1 cellular context compared by ENCODE assay signal in genomic region chr4:48340905-48341775, GRCh38.
TF ChIP-seq lines count a peak whose summit lies in the region.

SLAIN2 (plus strand) TSS chr4:48341529; CDS start chr4:48341740, 211 bp downstream.

TF ChIP-seq in HepG2, 621 proteins besides CTCF, POLR2A, EP300 and RAD21 (continued from another document and continues in another):
- TF ChIP-seq ZNF704 (CRISPR knock-in tag; IDR thresholded peaks at IDR 0.05; ENCODE audit: borderline replicate concordance) = no peak; the same call in 1 of the 2 replicates
- no peak for TF ChIP-seq CHD2 (IDR thresholded peaks at IDR 0.05; ENCODE audit: low read depth, low read length)
- TF ChIP-seq ZNF577 (CRISPR knock-in tag; IDR thresholded peaks at IDR 0.05; ENCODE audit: borderline replicate concordance, low read depth) = no peak
- TF ChIP-seq HOXA7 (CRISPR knock-in tag; IDR thresholded peaks at IDR 0.05) = no peak
- TF ChIP-seq TRIM24 (CRISPR knock-in tag; IDR thresholded peaks at IDR 0.05) = no peak
- TF ChIP-seq MYC (CRISPR knock-in tag; IDR thresholded peaks at IDR 0.05; ENCODE audit: borderline replicate concordance) = peak; percentile 54; the same call in 1 of the 2 replicates
- no peak for TF ChIP-seq ZNF660 (CRISPR knock-in tag; IDR thresholded peaks at IDR 0.05; ENCODE audit: borderline replicate concordance, low read depth)
- TF ChIP-seq RFXANK (CRISPR knock-in tag; IDR thresholded peaks at IDR 0.05) = no peak
- no peak for TF ChIP-seq PAWR (CRISPR knock-in tag; IDR thresholded peaks at IDR 0.05; ENCODE audit: borderline replicate concordance)
- TF ChIP-seq ZBTB20 (CRISPR knock-in tag; IDR thresholded peaks at IDR 0.05; ENCODE audit: borderline replicate concordance, low read depth) = no peak
- no peak for TF ChIP-seq NONO (IDR thresholded peaks at IDR 0.05)
- no peak; the same call in 1 of the 2 replicates for TF ChIP-seq NONO (CRISPR knock-in tag; conservative IDR thresholded peaks at IDR 0.05)
- peak; percentile 76 for TF ChIP-seq THAP11 (CRISPR knock-in tag; IDR thresholded peaks at IDR 0.05)
- no peak for TF ChIP-seq JDP2 (CRISPR knock-in tag; IDR thresholded peaks at IDR 0.05; ENCODE audit: borderline replicate concordance)
- TF ChIP-seq, protein P1, sequence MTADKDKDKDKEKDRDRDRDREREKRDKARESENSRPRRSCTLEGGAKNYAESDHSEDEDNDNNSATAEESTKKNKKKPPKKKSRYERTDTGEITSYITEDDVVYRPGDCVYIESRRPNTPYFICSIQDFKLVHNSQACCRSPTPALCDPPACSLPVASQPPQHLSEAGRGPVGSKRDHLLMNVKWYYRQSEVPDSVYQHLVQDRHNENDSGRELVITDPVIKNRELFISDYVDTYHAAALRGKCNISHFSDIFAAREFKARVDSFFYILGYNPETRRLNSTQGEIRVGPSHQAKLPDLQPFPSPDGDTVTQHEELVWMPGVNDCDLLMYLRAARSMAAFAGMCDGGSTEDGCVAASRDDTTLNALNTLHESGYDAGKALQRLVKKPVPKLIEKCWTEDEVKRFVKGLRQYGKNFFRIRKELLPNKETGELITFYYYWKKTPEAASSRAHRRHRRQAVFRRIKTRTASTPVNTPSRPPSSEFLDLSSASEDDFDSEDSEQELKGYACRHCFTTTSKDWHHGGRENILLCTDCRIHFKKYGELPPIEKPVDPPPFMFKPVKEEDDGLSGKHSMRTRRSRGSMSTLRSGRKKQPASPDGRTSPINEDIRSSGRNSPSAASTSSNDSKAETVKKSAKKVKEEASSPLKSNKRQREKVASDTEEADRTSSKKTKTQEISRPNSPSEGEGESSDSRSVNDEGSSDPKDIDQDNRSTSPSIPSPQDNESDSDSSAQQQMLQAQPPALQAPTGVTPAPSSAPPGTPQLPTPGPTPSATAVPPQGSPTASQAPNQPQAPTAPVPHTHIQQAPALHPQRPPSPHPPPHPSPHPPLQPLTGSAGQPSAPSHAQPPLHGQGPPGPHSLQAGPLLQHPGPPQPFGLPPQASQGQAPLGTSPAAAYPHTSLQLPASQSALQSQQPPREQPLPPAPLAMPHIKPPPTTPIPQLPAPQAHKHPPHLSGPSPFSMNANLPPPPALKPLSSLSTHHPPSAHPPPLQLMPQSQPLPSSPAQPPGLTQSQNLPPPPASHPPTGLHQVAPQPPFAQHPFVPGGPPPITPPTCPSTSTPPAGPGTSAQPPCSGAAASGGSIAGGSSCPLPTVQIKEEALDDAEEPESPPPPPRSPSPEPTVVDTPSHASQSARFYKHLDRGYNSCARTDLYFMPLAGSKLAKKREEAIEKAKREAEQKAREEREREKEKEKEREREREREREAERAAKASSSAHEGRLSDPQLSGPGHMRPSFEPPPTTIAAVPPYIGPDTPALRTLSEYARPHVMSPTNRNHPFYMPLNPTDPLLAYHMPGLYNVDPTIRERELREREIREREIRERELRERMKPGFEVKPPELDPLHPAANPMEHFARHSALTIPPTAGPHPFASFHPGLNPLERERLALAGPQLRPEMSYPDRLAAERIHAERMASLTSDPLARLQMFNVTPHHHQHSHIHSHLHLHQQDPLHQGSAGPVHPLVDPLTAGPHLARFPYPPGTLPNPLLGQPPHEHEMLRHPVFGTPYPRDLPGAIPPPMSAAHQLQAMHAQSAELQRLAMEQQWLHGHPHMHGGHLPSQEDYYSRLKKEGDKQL (CRISPR knock-in tag; IDR thresholded peaks at IDR 0.05; ENCODE audit: low read depth) = 0 out of 2 replicates have a peak, but pooled peaks have one; percentile 13
- no peak for TF ChIP-seq ZNF234 (CRISPR knock-in tag; conservative IDR thresholded peaks at IDR 0.05)
- TF ChIP-seq ZNF781 (CRISPR knock-in tag; IDR thresholded peaks at IDR 0.05; ENCODE audit: borderline replicate concordance, not compliant biosample characterization) = no peak
- TF ChIP-seq ZNF451 (CRISPR knock-in tag; IDR thresholded peaks at IDR 0.05) = no peak; the same call in 1 of the 2 replicates
- no peak for TF ChIP-seq ZSCAN9 (CRISPR knock-in tag; IDR thresholded peaks at IDR 0.05; ENCODE audit: borderline replicate concordance)
- no peak; the same call in 1 of the 2 replicates for TF ChIP-seq ZNF749 (CRISPR knock-in tag; IDR thresholded peaks at IDR 0.05; ENCODE audit: borderline replicate concordance)
- no peak for TF ChIP-seq ZBTB7A (CRISPR knock-in tag; IDR thresholded peaks at IDR 0.05)
- TF ChIP-seq, protein P2, sequence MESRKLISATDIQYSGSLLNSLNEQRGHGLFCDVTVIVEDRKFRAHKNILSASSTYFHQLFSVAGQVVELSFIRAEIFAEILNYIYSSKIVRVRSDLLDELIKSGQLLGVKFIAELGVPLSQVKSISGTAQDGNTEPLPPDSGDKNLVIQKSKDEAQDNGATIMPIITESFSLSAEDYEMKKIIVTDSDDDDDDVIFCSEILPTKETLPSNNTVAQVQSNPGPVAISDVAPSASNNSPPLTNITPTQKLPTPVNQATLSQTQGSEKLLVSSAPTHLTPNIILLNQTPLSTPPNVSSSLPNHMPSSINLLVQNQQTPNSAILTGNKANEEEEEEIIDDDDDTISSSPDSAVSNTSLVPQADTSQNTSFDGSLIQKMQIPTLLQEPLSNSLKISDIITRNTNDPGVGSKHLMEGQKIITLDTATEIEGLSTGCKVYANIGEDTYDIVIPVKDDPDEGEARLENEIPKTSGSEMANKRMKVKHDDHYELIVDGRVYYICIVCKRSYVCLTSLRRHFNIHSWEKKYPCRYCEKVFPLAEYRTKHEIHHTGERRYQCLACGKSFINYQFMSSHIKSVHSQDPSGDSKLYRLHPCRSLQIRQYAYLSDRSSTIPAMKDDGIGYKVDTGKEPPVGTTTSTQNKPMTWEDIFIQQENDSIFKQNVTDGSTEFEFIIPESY (CRISPR knock-in tag; IDR thresholded peaks at IDR 0.05) = no peak
- TF ChIP-seq ATM (IDR thresholded peaks at IDR 0.05; ENCODE audit: borderline replicate concordance) = no peak
- no peak for TF ChIP-seq ZNF460 (CRISPR knock-in tag; IDR thresholded peaks at IDR 0.05; ENCODE audit: borderline replicate concordance)
- TF ChIP-seq ZNF709 (CRISPR knock-in tag; IDR thresholded peaks at IDR 0.05) = 0 out of 2 replicates have a peak, but pooled peaks have one; percentile 35
- no peak for TF ChIP-seq ZNF432 (CRISPR knock-in tag; IDR thresholded peaks at IDR 0.05; ENCODE audit: borderline replicate concordance)
- TF ChIP-seq, protein P3, sequence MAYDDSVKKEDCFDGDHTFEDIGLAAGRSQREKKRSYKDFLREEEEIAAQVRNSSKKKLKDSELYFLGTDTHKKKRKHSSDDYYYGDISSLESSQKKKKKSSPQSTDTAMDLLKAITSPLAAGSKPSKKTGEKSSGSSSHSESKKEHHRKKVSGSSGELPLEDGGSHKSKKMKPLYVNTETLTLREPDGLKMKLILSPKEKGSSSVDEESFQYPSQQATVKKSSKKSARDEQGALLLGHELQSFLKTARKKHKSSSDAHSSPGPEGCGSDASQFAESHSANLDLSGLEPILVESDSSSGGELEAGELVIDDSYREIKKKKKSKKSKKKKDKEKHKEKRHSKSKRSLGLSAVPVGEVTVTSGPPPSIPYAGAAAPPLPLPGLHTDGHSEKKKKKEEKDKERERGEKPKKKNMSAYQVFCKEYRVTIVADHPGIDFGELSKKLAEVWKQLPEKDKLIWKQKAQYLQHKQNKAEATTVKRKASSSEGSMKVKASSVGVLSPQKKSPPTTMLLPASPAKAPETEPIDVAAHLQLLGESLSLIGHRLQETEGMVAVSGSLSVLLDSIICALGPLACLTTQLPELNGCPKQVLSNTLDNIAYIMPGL (CRISPR knock-in tag; IDR thresholded peaks at IDR 0.05; ENCODE audit: borderline replicate concordance in 1 of 2, low read depth in 1 of 2) = peak; percentile 22 to 73; a peak in 3 of 4 replicates
- no peak for TF ChIP-seq ZNF282 (IDR thresholded peaks at IDR 0.05; ENCODE audit: partially characterized antibody)
- TF ChIP-seq HOXD1 (CRISPR knock-in tag; IDR thresholded peaks at IDR 0.05) = 0 out of 2 replicates have a peak, but pooled peaks have one; percentile 57
- no peak for TF ChIP-seq IKZF4 (CRISPR knock-in tag; IDR thresholded peaks at IDR 0.05; ENCODE audit: borderline replicate concordance, low read depth, not compliant biosample characterization)
- peak; percentile 69; the same call in 1 of the 2 replicates for TF ChIP-seq KAT7 (CRISPR knock-in tag; IDR thresholded peaks at IDR 0.05; ENCODE audit: borderline replicate concordance)
- TF ChIP-seq, protein P4, sequence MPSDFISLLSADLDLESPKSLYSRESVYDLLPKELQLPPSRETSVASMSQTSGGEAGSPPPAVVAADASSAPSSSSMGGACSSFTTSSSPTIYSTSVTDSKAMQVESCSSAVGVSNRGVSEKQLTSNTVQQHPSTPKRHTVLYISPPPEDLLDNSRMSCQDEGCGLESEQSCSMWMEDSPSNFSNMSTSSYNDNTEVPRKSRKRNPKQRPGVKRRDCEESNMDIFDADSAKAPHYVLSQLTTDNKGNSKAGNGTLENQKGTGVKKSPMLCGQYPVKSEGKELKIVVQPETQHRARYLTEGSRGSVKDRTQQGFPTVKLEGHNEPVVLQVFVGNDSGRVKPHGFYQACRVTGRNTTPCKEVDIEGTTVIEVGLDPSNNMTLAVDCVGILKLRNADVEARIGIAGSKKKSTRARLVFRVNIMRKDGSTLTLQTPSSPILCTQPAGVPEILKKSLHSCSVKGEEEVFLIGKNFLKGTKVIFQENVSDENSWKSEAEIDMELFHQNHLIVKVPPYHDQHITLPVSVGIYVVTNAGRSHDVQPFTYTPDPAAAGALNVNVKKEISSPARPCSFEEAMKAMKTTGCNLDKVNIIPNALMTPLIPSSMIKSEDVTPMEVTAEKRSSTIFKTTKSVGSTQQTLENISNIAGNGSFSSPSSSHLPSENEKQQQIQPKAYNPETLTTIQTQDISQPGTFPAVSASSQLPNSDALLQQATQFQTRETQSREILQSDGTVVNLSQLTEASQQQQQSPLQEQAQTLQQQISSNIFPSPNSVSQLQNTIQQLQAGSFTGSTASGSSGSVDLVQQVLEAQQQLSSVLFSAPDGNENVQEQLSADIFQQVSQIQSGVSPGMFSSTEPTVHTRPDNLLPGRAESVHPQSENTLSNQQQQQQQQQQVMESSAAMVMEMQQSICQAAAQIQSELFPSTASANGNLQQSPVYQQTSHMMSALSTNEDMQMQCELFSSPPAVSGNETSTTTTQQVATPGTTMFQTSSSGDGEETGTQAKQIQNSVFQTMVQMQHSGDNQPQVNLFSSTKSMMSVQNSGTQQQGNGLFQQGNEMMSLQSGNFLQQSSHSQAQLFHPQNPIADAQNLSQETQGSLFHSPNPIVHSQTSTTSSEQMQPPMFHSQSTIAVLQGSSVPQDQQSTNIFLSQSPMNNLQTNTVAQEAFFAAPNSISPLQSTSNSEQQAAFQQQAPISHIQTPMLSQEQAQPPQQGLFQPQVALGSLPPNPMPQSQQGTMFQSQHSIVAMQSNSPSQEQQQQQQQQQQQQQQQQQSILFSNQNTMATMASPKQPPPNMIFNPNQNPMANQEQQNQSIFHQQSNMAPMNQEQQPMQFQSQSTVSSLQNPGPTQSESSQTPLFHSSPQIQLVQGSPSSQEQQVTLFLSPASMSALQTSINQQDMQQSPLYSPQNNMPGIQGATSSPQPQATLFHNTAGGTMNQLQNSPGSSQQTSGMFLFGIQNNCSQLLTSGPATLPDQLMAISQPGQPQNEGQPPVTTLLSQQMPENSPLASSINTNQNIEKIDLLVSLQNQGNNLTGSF (CRISPR knock-in tag; IDR thresholded peaks at IDR 0.05) = no peak
- no peak for TF ChIP-seq PPARG (CRISPR knock-in tag; conservative IDR thresholded peaks at IDR 0.05)
- TF ChIP-seq CAMTA2 (CRISPR knock-in tag; IDR thresholded peaks at IDR 0.05; ENCODE audit: borderline replicate concordance) = no peak
- TF ChIP-seq, protein P5, sequence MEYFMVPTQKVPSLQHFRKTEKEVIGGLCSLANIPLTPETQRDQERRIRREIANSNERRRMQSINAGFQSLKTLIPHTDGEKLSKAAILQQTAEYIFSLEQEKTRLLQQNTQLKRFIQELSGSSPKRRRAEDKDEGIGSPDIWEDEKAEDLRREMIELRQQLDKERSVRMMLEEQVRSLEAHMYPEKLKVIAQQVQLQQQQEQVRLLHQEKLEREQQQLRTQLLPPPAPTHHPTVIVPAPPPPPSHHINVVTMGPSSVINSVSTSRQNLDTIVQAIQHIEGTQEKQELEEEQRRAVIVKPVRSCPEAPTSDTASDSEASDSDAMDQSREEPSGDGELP (IDR thresholded peaks at IDR 0.05; ENCODE audit: borderline replicate concordance, low read depth) = no peak
- no peak for TF ChIP-seq ZNF552 (CRISPR knock-in tag; IDR thresholded peaks at IDR 0.05; ENCODE audit: borderline replicate concordance)
- no peak for TF ChIP-seq SMARCC2 (IDR thresholded peaks at IDR 0.05)
- TF ChIP-seq ZUFSP (CRISPR knock-in tag; IDR thresholded peaks at IDR 0.05; ENCODE audit: borderline replicate concordance) = no peak
- no peak for TF ChIP-seq GZF1 (CRISPR knock-in tag; IDR thresholded peaks at IDR 0.05)
